In genomic region chr7:97027427-97028234, GRCh38 we compare ENCODE assay signal across 8 cellular contexts. TPM values are rescaled to one million over a fixed set of nuclear protein-coding genes. Genes with fewer than 3 reads are reported as not detected.
DNase-seq lines count a peak whose midpoint lies in the region; ATAC-seq and TF ChIP-seq lines count a peak whose summit lies in the region.

No MANE protein-coding gene starts in this region.

- H3K27me3 Mint-ChIP-seq in memory B cell = peaks cover 27% of the 10 kb centered on the region

- WGBS in ectodermal cell, 2 experiments = 5% methylated on average over 23 of the region's 23 CpGs

- TF ChIP-seq CTCF in AG09319 (IDR thresholded peaks at IDR 0.05; ENCODE audit: low read depth, low read length) = peak; percentile 97

- peaks cover 62% of the 10 kb centered on the region for H3K27me3 ChIP-seq in ectodermal cell (ENCODE audit: control insufficient read depth, insufficient read depth, low read length, poor library complexity, severe bottlenecking)

- no peaks in the 10 kb centered on the region for H3K36me3 ChIP-seq in ectodermal cell (ENCODE audit: control insufficient read depth, insufficient read depth, low read length)

- ATAC-seq in GM18858 (IDR thresholded peaks at IDR 0.05; ENCODE audit: unreplicated experiment) (peak; percentile 81), HG03103 (IDR thresholded peaks at IDR 0.05; ENCODE audit: low read depth, unreplicated experiment) (peak; percentile 90), memory B cell (ENCODE audit: low read depth) (peak; percentile 82)

- peak overlapping the region; percentile 24 for H3K4me3 ChIP-seq in ectodermal cell (ENCODE audit: insufficient read depth, low read depth, low read length)

- DNase-seq in AG09319 (ENCODE audit: extremely low read depth, low read depth) (peak; percentile 72), NCI-H446 (lab: John Stamatoyannopoulos, UW) (peak; percentile 46 to 72), memory B cell (ENCODE audit: low spot score in 2 of 2) (peak; percentile 49 to 62)
- DNase-seq in activated CD4-positive, alpha-beta T cell treated with anti-CD3 and anti-CD28 coated beads, Interleukin-2, amount 50 U/mL, for 24 hours (ENCODE audit: low read depth in 1 of 2, low spot score in 1 of 2) = peak; percentile 49 to 64
- DNase-seq in stimulated activated CD8-positive, alpha-beta memory T cell treated with anti-CD3 and anti-CD28 coated beads, Interleukin-15, amount 100 ng/mL, for 1 hour (ENCODE audit: low read depth) = peak; percentile 46

- H3K9me3 Mint-ChIP-seq in memory B cell = no peaks in the 10 kb centered on the region

- no peak overlapping the region for H3K27ac Mint-ChIP-seq in memory B cell

- H3K27ac ChIP-seq in ectodermal cell (ENCODE audit: insufficient read depth, low read depth, low read length, poor library complexity, severe bottlenecking) = no peak overlapping the region

- H3K4me1 ChIP-seq in ectodermal cell (ENCODE audit: control insufficient read depth, insufficient read depth, low read length) = peaks cover 16% of the 10 kb centered on the region

- peaks cover 19% of the 10 kb centered on the region for H3K4me1 Mint-ChIP-seq in memory B cell

- H3K36me3 Mint-ChIP-seq in memory B cell = no peaks in the 10 kb centered on the region

- H3K4me3 Mint-ChIP-seq in memory B cell = peak overlapping the region; percentile 76

- H3K9me3 ChIP-seq in ectodermal cell (ENCODE audit: control insufficient read depth, low read length) = no peaks in the 10 kb centered on the region

RNA-seq across cellular contexts. Expression of gene DLX5, which starts 3.0 kb away (rescaled TPM):
- polyA plus RNA-seq in ectodermal cell (2013, experiment 1 of 4) = 0.74 TPM
- polyA plus RNA-seq in ectodermal cell (2013, experiment 2 of 4) = 0.75 TPM
- 0.96 TPM for polyA plus RNA-seq in ectodermal cell (2013, experiment 3 of 4)
- 1.1 TPM for polyA plus RNA-seq in ectodermal cell (2013, experiment 4 of 4)

RNA-seq across cellular contexts. Expression of gene DLX6, which starts 22.3 kb away (rescaled TPM):
- polyA plus RNA-seq in ectodermal cell (2013, experiment 1 of 4) = 0.46 TPM
- 0.20 TPM for polyA plus RNA-seq in ectodermal cell (2013, experiment 2 of 4)
- 0.48 TPM for polyA plus RNA-seq in ectodermal cell (2013, experiment 3 of 4)
- polyA plus RNA-seq in ectodermal cell (2013, experiment 4 of 4) = 0.20 TPM
